ENCODE assay signal across 8 cellular contexts in genomic region chr15:48177383-48177874, GRCh38. TPM values are rescaled to one million over a fixed set of nuclear protein-coding genes. Genes with fewer than 3 reads are reported as not detected.
DNase-seq lines count a peak whose midpoint lies in the region; ATAC-seq and TF ChIP-seq lines count a peak whose summit lies in the region.

No MANE protein-coding gene starts in this region.

- H3K4me1 ChIP-seq in OCI-LY7 (ENCODE audit: insufficient read depth, low read length, poor library complexity, severe bottlenecking), result peaks cover 43% of the 10 kb centered on the region
- H3K4me1 ChIP-seq in stomach smooth muscle (ENCODE audit: control insufficient read depth, insufficient read depth, low read length), result no peaks in the 10 kb centered on the region

- peaks cover 6% of the 10 kb centered on the region; the same call in 1 of the 2 replicates for H4K20me1 ChIP-seq in OCI-LY7 (ENCODE audit: insufficient read depth, low read length)

- intact Hi-C loops in OCI-LY7 (cut with micrococcal nuclease; ENCODE audit: unreplicated experiment) (no loop called here), left colon (cut with DNase I, micrococcal nuclease) (no loop called here)

- H3K27ac ChIP-seq in OCI-LY7 (ENCODE audit: low read depth, low read length, poor library complexity, severe bottlenecking), result peak overlapping the region; percentile 78
- H3K27ac ChIP-seq in stomach smooth muscle (ENCODE audit: low read length), result peak overlapping the region; percentile 83

- no TSS peak for BruUV-seq in OCI-LY7 (replicated peaks; lab: Mats Ljungman, UMichigan)

- peaks cover 59% of the 10 kb centered on the region for H3K79me2 ChIP-seq in OCI-LY7 (ENCODE audit: insufficient read depth, low read depth, low read length)

- peak overlapping the region; percentile 80 to 83 for H3K9ac ChIP-seq in stomach smooth muscle (ENCODE audit: low read length in 2 of 2)

- no peaks in the 10 kb centered on the region for H3K9me2 ChIP-seq in OCI-LY7 (ENCODE audit: insufficient read depth, low read length)

- CTCF ChIA-PET in OCI-LY7 (lab: Charles Lee; ENCODE audit: unreplicated experiment), result no interaction called here

- peak; percentile 46 for ATAC-seq in GM19467 (IDR thresholded peaks at IDR 0.05; ENCODE audit: unreplicated experiment)
- ATAC-seq in HG03469 (IDR thresholded peaks at IDR 0.05; ENCODE audit: unreplicated experiment), result peak; percentile 51
- peak; percentile 81 for ATAC-seq in left colon

- DNase-seq in Daoy (ENCODE audit: low read depth) (peak; percentile 62), OCI-LY7 (ENCODE audit: low spot score) (peak; percentile 63), choroid plexus epithelial cell (ENCODE audit: low read depth) (peak; percentile 66), left colon (no peak)
- DNase-seq in stimulated activated CD4-positive, alpha-beta T cell treated with anti-CD3 and anti-CD28 coated beads, Interleukin-12 subunit alpha, Interleukin-12 subunit beta, amount 100 ng/mL, for 4 hours, result no peak

- H2AFZ ChIP-seq in OCI-LY7 (ENCODE audit: low read length), result peak overlapping the region; percentile 94

- H3K9me3 ChIP-seq in OCI-LY7 (ENCODE audit: low read length) (peaks cover 18% of the 10 kb centered on the region; the same call in 1 of the 2 replicates), stomach smooth muscle (ENCODE audit: control insufficient read depth in 2 of 2, low read length in 2 of 2) (no peaks in the 10 kb centered on the region)

- H3K4me2 ChIP-seq in OCI-LY7 (ENCODE audit: low read length), result peak overlapping the region; percentile 93

- H3K27me3 ChIP-seq in stomach smooth muscle (ENCODE audit: control insufficient read depth in 1 of 2, insufficient read depth in 2 of 2, low read length in 2 of 2), result no peaks in the 10 kb centered on the region

- H3K4me3 ChIP-seq in OCI-LY7 (ENCODE audit: low read depth, low read length, poor library complexity, severe bottlenecking), result peak overlapping the region; percentile 84
- peak overlapping the region; percentile 66 for H3K4me3 ChIP-seq in choroid plexus epithelial cell (ENCODE audit: low read depth, low read length)
- peak overlapping the region; percentile 59 to 74 for H3K4me3 ChIP-seq in stomach smooth muscle (ENCODE audit: low read length in 2 of 2)

- POLR2A ChIA-PET in OCI-LY7 (lab: Charles Lee), result interaction anchor here (1.1 to 1.2 kb wide), 2 partner anchors 153 to 155 kb away, joined by 3 to 4 read pairs; no protein-coding TSS in a partner anchor

- H3K36me3 ChIP-seq in OCI-LY7 (ENCODE audit: insufficient read depth, low read length) (peaks cover 23% of the 10 kb centered on the region), stomach smooth muscle (ENCODE audit: control insufficient read depth in 2 of 2, insufficient read depth in 2 of 2, low read length in 2 of 2) (no peaks in the 10 kb centered on the region)

- TF ChIP-seq CTCF in OCI-LY7 (conservative IDR thresholded peaks at IDR 0.05; ENCODE audit: low read length), result no peak
- no peak for TF ChIP-seq CTCF in choroid plexus epithelial cell (conservative IDR thresholded peaks at IDR 0.05; ENCODE audit: low read depth, low read length)

RNA-seq across cellular contexts. Expression of gene MYEF2, which starts 0.7 kb away (rescaled TPM):
- 10.9 and 13.5 TPM in 2 replicates for total RNA-seq in Daoy (2014; rRNA removed; shearing (Covaris generic))
- total RNA-seq in OCI-LY7 (2014; rRNA removed; shearing (Covaris generic)), result 44.0 and 57.1 TPM in 2 replicates
- 107 and 129 TPM in 2 replicates for total RNA-seq in OCI-LY7 (2022)
- total RNA-seq in left colon, result 10 to 100 TPM; 12.3 to 13.2 TPM

RNA-seq across cellular contexts. Expression of gene CTXN2, which starts 14.0 kb away (rescaled TPM):
- total RNA-seq in Daoy (2014; rRNA removed; shearing (Covaris generic)), result not detected in 2 replicates
- total RNA-seq in OCI-LY7 (2014; rRNA removed; shearing (Covaris generic)), result 0.41 TPM in 1 of 2 replicates, not detected in the other
- total RNA-seq in OCI-LY7 (2022) (0.34 and 0.35 TPM in 2 replicates), left colon (not detected)

RNA-seq across cellular contexts. Expression of gene SLC12A1, which starts 28.7 kb away (rescaled TPM):
- total RNA-seq in Daoy (2014; rRNA removed; shearing (Covaris generic)), result not detected in 2 replicates
- total RNA-seq in OCI-LY7 (2014; rRNA removed; shearing (Covaris generic)), result not detected in 2 replicates
- total RNA-seq in OCI-LY7 (2022) (not detected in 2 replicates), left colon (not detected)

RNA-seq across cellular contexts. Expression of gene SLC24A5, which starts 56.6 kb away (rescaled TPM):
- total RNA-seq in Daoy (2014; rRNA removed; shearing (Covaris generic)), result not detected in 2 replicates
- total RNA-seq in OCI-LY7 (2014; rRNA removed; shearing (Covaris generic)), result not detected in 2 replicates
- total RNA-seq in OCI-LY7 (2022) (not detected in 2 replicates), left colon (not detected)

Comparison
In these comparisons a context has a peak if more than half of its experiments do, and no peak if none do; other contexts are left out.
1. DNase-seq: peak in Daoy (single experiment), OCI-LY7 (single experiment) and choroid plexus epithelial cell (single experiment); none in left colon (0 of 2) and stimulated activated CD4-positive, alpha-beta T cell treated with anti-CD3 and anti-CD28 coated beads, Interleukin-12 subunit alpha, Interleukin-12 subunit beta, amount 100 ng/mL, for 4 hours (single experiment).
2. Peak in every context shown above with its lines, with median percentiles within 50 percentile points of each other: ATAC-seq and H3K4me3 ChIP-seq.